ENCODE assay signal across 8 cellular contexts in the genomic region with DNA sequence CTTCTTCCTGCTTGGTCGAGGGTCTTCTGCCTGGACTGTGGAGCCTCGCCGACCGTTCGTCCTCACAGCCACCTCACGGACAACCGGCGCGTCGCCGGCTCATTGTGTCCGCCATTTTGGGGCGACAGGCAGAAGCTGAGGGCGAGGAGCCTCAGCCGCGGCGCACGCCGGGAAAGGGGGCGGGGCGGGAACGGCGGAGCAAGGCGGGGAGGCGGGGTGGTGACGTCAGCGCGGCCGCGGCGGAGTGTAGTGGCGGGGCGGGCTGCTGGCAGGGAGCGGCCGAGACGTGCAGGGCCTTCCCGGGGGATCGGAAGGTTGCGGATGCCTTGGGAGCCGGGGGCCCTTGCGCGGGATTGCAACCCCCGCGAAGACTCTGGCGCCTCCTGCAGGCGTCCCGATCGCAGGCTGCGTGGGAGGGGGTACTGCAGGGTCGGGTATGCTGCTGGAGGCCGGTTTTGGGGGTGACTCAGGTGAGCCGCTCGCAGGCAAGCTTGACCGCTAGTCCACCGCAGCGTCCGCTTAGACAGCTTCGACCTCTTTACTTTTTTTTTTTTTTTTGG. TPM values are rescaled to one million over a fixed set of nuclear protein-coding genes. Genes with fewer than 3 reads are reported as not detected.
DNase-seq lines count a peak whose midpoint lies in the region; ATAC-seq and TF ChIP-seq lines count a peak whose summit lies in the region.

A gene with protein sequence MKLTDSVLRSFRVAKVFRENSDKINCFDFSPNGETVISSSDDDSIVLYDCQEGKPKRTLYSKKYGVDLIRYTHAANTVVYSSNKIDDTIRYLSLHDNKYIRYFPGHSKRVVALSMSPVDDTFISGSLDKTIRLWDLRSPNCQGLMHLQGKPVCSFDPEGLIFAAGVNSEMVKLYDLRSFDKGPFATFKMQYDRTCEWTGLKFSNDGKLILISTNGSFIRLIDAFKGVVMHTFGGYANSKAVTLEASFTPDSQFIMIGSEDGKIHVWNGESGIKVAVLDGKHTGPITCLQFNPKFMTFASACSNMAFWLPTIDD (minus strand): TSS at position 140 of the 560 bp plus-strand sequence. CDS start 288 bp downstream, outside the sequence.

- H3K4me3 Mint-ChIP-seq in activated CD4-positive, alpha-beta T cell treated with anti-CD3 and anti-CD28 coated beads, Interleukin-2, amount 10 ng/mL, durations not matched to agents 24 days and 14 days: peak within 1 kb of the TSS; percentile 96

- peak within 1 kb of the TSS; percentile 95 to 100 (median 99) for H3K27ac ChIP-seq in BLaER1 treated with 17β-estradiol and CSF1 and Interleukin-3, amounts not matched to agents 10 nM and 100 nM
- H3K27ac ChIP-seq in colonic mucosa: peak within 1 kb of the TSS; percentile 98

- peaks cover 19 to 32% (median 27%) of the 10 kb centered on the region in 11 experiments for H3K36me3 ChIP-seq in BLaER1 treated with 17β-estradiol and CSF1 and Interleukin-3, amounts not matched to agents 10 nM and 100 nM
- H3K36me3 ChIP-seq in colonic mucosa: no peaks in the 10 kb centered on the region

- peak; percentile 93 for DNase-seq in GM19240 (ENCODE audit: insufficient read length, low spot score)
- peak; percentile 61 to 97 for DNase-seq in NCI-H526 (lab: John Stamatoyannopoulos, UW)
- peak; percentile 99 for DNase-seq in activated CD4-positive, alpha-beta T cell treated with anti-CD3 and anti-CD28 coated beads, Interleukin-2, amount 10 ng/mL, durations not matched to agents 24 days and 14 days
- peak; percentile 98 for DNase-seq in colonic mucosa
- DNase-seq in left lobe of liver (ENCODE audit: low spot score): peak; percentile 98
- DNase-seq in stimulated activated CD4-positive, alpha-beta T cell treated with anti-CD3 and anti-CD28 coated beads, Interleukin-2, amount 100 ng/mL, for 4 hours (ENCODE audit: low read depth): peak; percentile 96

- ATAC-seq in HG03460 (IDR thresholded peaks at IDR 0.05; ENCODE audit: unreplicated experiment): peak; percentile 79
- ATAC-seq in left lobe of liver: peak; percentile 90

- H3K4me3 ChIP-seq in BLaER1 treated with 17β-estradiol and CSF1 and Interleukin-3, amounts not matched to agents 10 nM and 100 nM: peak within 1 kb of the TSS; percentile 72 to 94 (median 82)
- peak within 1 kb of the TSS; percentile 79 for H3K4me3 ChIP-seq in colonic mucosa

- peaks cover 51 to 66% (median 58%) of the 10 kb centered on the region in 10 experiments for H3K4me1 ChIP-seq in BLaER1 treated with 17β-estradiol and CSF1 and Interleukin-3, amounts not matched to agents 10 nM and 100 nM
- no peaks in the 10 kb centered on the region for H3K4me1 ChIP-seq in colonic mucosa

- peaks cover 64% of the 10 kb centered on the region for H3K4me1 Mint-ChIP-seq in activated CD4-positive, alpha-beta T cell treated with anti-CD3 and anti-CD28 coated beads, Interleukin-2, amount 10 ng/mL, durations not matched to agents 24 days and 14 days

- peaks cover 38 to 44% (median 42%) of the 10 kb centered on the region in 11 experiments for H4K20me1 ChIP-seq in BLaER1 treated with 17β-estradiol and CSF1 and Interleukin-3, amounts not matched to agents 10 nM and 100 nM

- no peaks in the 10 kb centered on the region for H3K9me3 Mint-ChIP-seq in activated CD4-positive, alpha-beta T cell treated with anti-CD3 and anti-CD28 coated beads, Interleukin-2, amount 10 ng/mL, durations not matched to agents 24 days and 14 days

- H3K4me2 ChIP-seq in BLaER1 treated with 17β-estradiol and CSF1 and Interleukin-3, amounts not matched to agents 10 nM and 100 nM: peak within 1 kb of the TSS; percentile 84 to 99 (median 97)

- intact Hi-C loops in activated CD4-positive, alpha-beta T cell treated with anti-CD3 and anti-CD28 coated beads, Interleukin-2, amount 10 ng/mL, durations not matched to agents 24 days and 14 days (cut with micrococcal nuclease): loop anchor here (1.0 to 10.0 kb wide), 7 partner anchors 9 to 406 kb away; a partner anchor contains a TSS
- intact Hi-C loops in colonic mucosa (cut with DNase I): no loop called here

- H3K27ac Mint-ChIP-seq in activated CD4-positive, alpha-beta T cell treated with anti-CD3 and anti-CD28 coated beads, Interleukin-2, amount 10 ng/mL, durations not matched to agents 24 days and 14 days: peak within 1 kb of the TSS; percentile 96

- H3K9me3 ChIP-seq in BLaER1 treated with 17β-estradiol and CSF1 and Interleukin-3, amounts not matched to agents 10 nM and 100 nM (replicated peaks in 1 of 11): no peaks in the 10 kb centered on the region
- H3K9me3 ChIP-seq in colonic mucosa: no peaks in the 10 kb centered on the region

- H3K27me3 Mint-ChIP-seq in activated CD4-positive, alpha-beta T cell treated with anti-CD3 and anti-CD28 coated beads, Interleukin-2, amount 10 ng/mL, durations not matched to agents 24 days and 14 days: no peaks in the 10 kb centered on the region

- H3K36me3 Mint-ChIP-seq in activated CD4-positive, alpha-beta T cell treated with anti-CD3 and anti-CD28 coated beads, Interleukin-2, amount 10 ng/mL, durations not matched to agents 24 days and 14 days (ENCODE audit: low read depth): peaks cover 42% of the 10 kb centered on the region

- peak within 1 kb of the TSS; percentile 98 to 100 (median 99) for H3K9ac ChIP-seq in BLaER1 treated with 17β-estradiol and CSF1 and Interleukin-3, amounts not matched to agents 10 nM and 100 nM
- peak within 1 kb of the TSS; percentile 93 to 97 for H3K9ac ChIP-seq in colonic mucosa (ENCODE audit: low read depth in 2 of 2, low read length in 2 of 2)

- no peaks in the 10 kb centered on the region for H3K27me3 ChIP-seq in BLaER1 treated with 17β-estradiol and CSF1 and Interleukin-3, amounts not matched to agents 10 nM and 100 nM
- H3K27me3 ChIP-seq in colonic mucosa: no peaks in the 10 kb centered on the region

- peak; percentile 24 for TF ChIP-seq CTCF in colonic mucosa (IDR thresholded peaks at IDR 0.05)

RNA-seq across cellular contexts. Expression of the gene that starts here (rescaled TPM):
- 104 and 106 TPM in 2 replicates for total RNA-seq in activated CD4-positive, alpha-beta T cell treated with anti-CD3 and anti-CD28 coated beads, Interleukin-2, amount 10 ng/mL, durations not matched to agents 24 days and 14 days
- 10 to 100 TPM; 65.7 to 67.0 TPM for total RNA-seq in colonic mucosa
- 18.6 TPM for total RNA-seq in left lobe of liver

Comparison
In these comparisons a context has a peak if more than half of its experiments do, and no peak if none do; other contexts are left out.
1. Peak in every context shown above with its lines: DNase-seq, ATAC-seq, H3K4me3 ChIP-seq and H3K27ac ChIP-seq.